In genomic region chr6:27213544-27214125, GRCh38 we compare ENCODE assay signal across 1 cellular context.
TF ChIP-seq lines count a peak whose summit lies in the region.

No MANE protein-coding gene starts in this region.

TF ChIP-seq in HCT116, 20 proteins besides CTCF, POLR2A, EP300 and RAD21 (continued from another document):
- TF ChIP-seq ELF1 (IDR thresholded peaks at IDR 0.05; ENCODE audit: borderline replicate concordance, low read depth) (no peak), JUND (IDR thresholded peaks at IDR 0.05) (no peak), SIN3A (IDR thresholded peaks at IDR 0.05; ENCODE audit: low read depth) (no peak), ZFX (IDR thresholded peaks at IDR 0.05) (no peak)
- TF ChIP-seq, protein P1, sequence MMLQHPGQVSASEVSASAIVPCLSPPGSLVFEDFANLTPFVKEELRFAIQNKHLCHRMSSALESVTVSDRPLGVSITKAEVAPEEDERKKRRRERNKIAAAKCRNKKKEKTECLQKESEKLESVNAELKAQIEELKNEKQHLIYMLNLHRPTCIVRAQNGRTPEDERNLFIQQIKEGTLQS (IDR thresholded peaks at IDR 0.05) = no peak
